In genomic region chr1:31759266-31760023, GRCh38 we compare ENCODE assay signal across 2 cellular contexts.
TF ChIP-seq lines count a peak whose summit lies in the region.

No MANE protein-coding gene starts in this region.

TF ChIP-seq in SK-N-SH, 30 proteins besides CTCF, POLR2A, EP300 and RAD21 (continued from another document):
- no peak for TF ChIP-seq ZBTB33 (IDR thresholded peaks at IDR 0.05; ENCODE audit: borderline replicate concordance, low read depth)
- no peak for TF ChIP-seq REST (IDR thresholded peaks at IDR 0.05; ENCODE audit: low read depth, low read length)
- TF ChIP-seq ELF1 (IDR thresholded peaks at IDR 0.05) = no peak
- TF ChIP-seq MXI1 (IDR thresholded peaks at IDR 0.05; ENCODE audit: low read depth, low read length) = no peak
- TF ChIP-seq TAF1 (IDR thresholded peaks at IDR 0.05; ENCODE audit: borderline replicate concordance, low read depth, low read length) = no peak
- no peak for TF ChIP-seq JUND (IDR thresholded peaks at IDR 0.05)
- TF ChIP-seq FOXM1 (IDR thresholded peaks at IDR 0.05; ENCODE audit: low read depth) = no peak
- TF ChIP-seq CHD2 (IDR thresholded peaks at IDR 0.05; ENCODE audit: low read length, partially characterized antibody) = no peak
- TF ChIP-seq TEAD4 (IDR thresholded peaks at IDR 0.05; ENCODE audit: borderline replicate concordance, insufficient read depth) = no peak
- TF ChIP-seq, protein P1, sequence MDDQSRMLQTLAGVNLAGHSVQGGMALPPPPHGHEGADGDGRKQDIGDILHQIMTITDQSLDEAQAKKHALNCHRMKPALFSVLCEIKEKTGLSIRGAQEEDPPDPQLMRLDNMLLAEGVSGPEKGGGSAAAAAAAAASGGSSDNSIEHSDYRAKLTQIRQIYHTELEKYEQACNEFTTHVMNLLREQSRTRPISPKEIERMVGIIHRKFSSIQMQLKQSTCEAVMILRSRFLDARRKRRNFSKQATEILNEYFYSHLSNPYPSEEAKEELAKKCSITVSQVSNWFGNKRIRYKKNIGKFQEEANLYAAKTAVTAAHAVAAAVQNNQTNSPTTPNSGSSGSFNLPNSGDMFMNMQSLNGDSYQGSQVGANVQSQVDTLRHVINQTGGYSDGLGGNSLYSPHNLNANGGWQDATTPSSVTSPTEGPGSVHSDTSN (IDR thresholded peaks at IDR 0.05) = no peak

TF ChIP-seq in SK-N-SH treated with all-trans-retinoic acid at 6 μM for 48 hours, 23 proteins besides CTCF, POLR2A, EP300 and RAD21 (continued from another document):
- TF ChIP-seq ZC3H10 (CRISPR knock-in tag; IDR thresholded peaks at IDR 0.05) (no peak), SNAI2 (CRISPR knock-in tag; IDR thresholded peaks at IDR 0.05) (no peak), PPARA (CRISPR knock-in tag; IDR thresholded peaks at IDR 0.05; ENCODE audit: borderline replicate concordance) (no peak), ZFP30 (CRISPR knock-in tag; IDR thresholded peaks at IDR 0.05) (no peak)
- TF ChIP-seq, protein P2, sequence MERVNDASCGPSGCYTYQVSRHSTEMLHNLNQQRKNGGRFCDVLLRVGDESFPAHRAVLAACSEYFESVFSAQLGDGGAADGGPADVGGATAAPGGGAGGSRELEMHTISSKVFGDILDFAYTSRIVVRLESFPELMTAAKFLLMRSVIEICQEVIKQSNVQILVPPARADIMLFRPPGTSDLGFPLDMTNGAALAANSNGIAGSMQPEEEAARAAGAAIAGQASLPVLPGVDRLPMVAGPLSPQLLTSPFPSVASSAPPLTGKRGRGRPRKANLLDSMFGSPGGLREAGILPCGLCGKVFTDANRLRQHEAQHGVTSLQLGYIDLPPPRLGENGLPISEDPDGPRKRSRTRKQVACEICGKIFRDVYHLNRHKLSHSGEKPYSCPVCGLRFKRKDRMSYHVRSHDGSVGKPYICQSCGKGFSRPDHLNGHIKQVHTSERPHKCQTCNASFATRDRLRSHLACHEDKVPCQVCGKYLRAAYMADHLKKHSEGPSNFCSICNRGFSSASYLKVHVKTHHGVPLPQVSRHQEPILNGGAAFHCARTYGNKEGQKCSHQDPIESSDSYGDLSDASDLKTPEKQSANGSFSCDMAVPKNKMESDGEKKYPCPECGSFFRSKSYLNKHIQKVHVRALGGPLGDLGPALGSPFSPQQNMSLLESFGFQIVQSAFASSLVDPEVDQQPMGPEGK (CRISPR knock-in tag; IDR thresholded peaks at IDR 0.05; ENCODE audit: borderline replicate concordance) = no peak
